In the genomic region with DNA sequence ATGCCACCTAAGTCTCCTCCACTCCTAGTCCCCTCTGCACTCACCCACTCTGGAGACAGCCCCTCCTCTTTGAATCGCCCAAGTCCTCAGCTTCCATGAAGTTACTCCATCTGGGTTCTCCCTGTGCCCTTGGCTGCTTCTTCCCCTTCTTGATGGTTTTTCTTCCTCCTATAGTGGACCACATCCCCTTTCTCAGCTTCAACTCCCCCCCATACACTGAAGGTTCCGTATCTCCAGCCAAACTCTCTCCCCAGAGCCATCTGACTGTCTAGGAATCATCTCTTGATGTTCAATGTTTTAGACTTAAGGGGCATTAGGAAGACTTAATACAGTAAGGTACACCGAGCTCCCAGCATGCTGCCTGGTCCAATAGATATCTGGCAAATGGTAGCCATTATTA, we compare ENCODE assay signal across 25 cellular contexts. TPM values are rescaled to one million over a fixed set of nuclear protein-coding genes. Genes with fewer than 3 reads are reported as not detected.
DNase-seq lines count a peak whose midpoint lies in the region; ATAC-seq and TF ChIP-seq lines count a peak whose summit lies in the region.
"Had no signal": no experiment of that assay in that cellular context is flagged by ENCODE, and none has a peak within 500 bp of the region (broad histone marks: within the 10 kb centered on the region; RNA-seq: fewer than 3 reads in every experiment).

No MANE protein-coding gene starts in this region.

- H3K27me3 Mint-ChIP-seq in endothelial cell (ENCODE audit: unreplicated experiment) (peaks cover 11% of the 10 kb centered on the region), type B pancreatic cell (peaks cover 4% of the 10 kb centered on the region)
- H3K27me3 Mint-ChIP-seq: activated B cell treated with CpG ODN at 0.5 μM for 24 hours; activated CD8-positive, alpha-beta T cell treated with anti-CD3 and anti-CD28 coated beads for 36 hours; CD4-positive, alpha-beta memory T cell had no signal

- no peak overlapping the region for H3K27ac ChIP-seq in left ventricle myocardium inferior (replicated peaks)
- H3K27ac ChIP-seq: parathyroid adenoma, PC-9, sigmoid colon, SJSA1, upper lobe of left lung had no signal

- no peaks in the 10 kb centered on the region for H3K27me3 ChIP-seq in left ventricle myocardium inferior (ENCODE audit: low read depth)
- H3K27me3 ChIP-seq: sigmoid colon, SJSA1, upper lobe of left lung had no signal

- H3K4me3 ChIP-seq in left ventricle myocardium inferior (no peak overlapping the region), NB4 (ENCODE audit: low read depth, low read length) (no peak overlapping the region)
- H3K4me3 ChIP-seq: HAP-1, PC-9, sigmoid colon, SJSA1, upper lobe of left lung had no signal

- peak overlapping the region; percentile 38 for H3K4me3 Mint-ChIP-seq in endothelial cell (ENCODE audit: unreplicated experiment)
- H3K4me3 Mint-ChIP-seq in type B pancreatic cell: no peak overlapping the region
- H3K4me3 Mint-ChIP-seq: activated B cell treated with CpG ODN at 0.5 μM for 24 hours; activated CD8-positive, alpha-beta T cell treated with anti-CD3 and anti-CD28 coated beads for 36 hours; nephron had no signal

- TF ChIP-seq CTCF in left ventricle myocardium inferior (IDR thresholded peaks at IDR 0.05; ENCODE audit: borderline replicate concordance) (no peak), NB4 (IDR thresholded peaks at IDR 0.05; ENCODE audit: low read depth, low read length) (no peak), endothelial cell (IDR thresholded peaks at IDR 0.05; ENCODE audit: unreplicated experiment) (no peak), type B pancreatic cell (conservative IDR thresholded peaks at IDR 0.05) (no peak)

- H3K36me3 Mint-ChIP-seq in endothelial cell (ENCODE audit: low read depth, unreplicated experiment): peaks cover 24% of the 10 kb centered on the region
- H3K36me3 Mint-ChIP-seq in type B pancreatic cell: peaks cover 6% of the 10 kb centered on the region
- H3K36me3 Mint-ChIP-seq: CD4-positive, alpha-beta memory T cell had no signal

- no peaks in the 10 kb centered on the region for H3K9me3 ChIP-seq in left ventricle myocardium inferior (replicated peaks)
- H3K9me3 ChIP-seq: HAP-1, sigmoid colon, SJSA1, upper lobe of left lung had no signal

- ATAC-seq in Right ventricle myocardium superior (ENCODE audit: poor library complexity) (peak; percentile 40), left colon (no peak)
- ATAC-seq: activated CD8-positive, alpha-beta T cell treated with anti-CD3 and anti-CD28 coated beads for 36 hours had no signal

- TF ChIP-seq POLR2A in NB4 (IDR thresholded peaks at IDR 0.05; ENCODE audit: extremely low read depth, insufficient read length): no peak

- peaks cover 19% of the 10 kb centered on the region for H3K4me1 Mint-ChIP-seq in endothelial cell (ENCODE audit: unreplicated experiment)
- H3K4me1 Mint-ChIP-seq in type B pancreatic cell (ENCODE audit: unreplicated experiment): peaks cover 6% of the 10 kb centered on the region
- H3K4me1 Mint-ChIP-seq: activated B cell treated with CpG ODN at 0.5 μM for 24 hours had no signal

- DNase-seq in Right ventricle myocardium superior (no peak), left ventricle myocardium inferior (no peak), NB4 (ENCODE audit: low read depth) (peak; percentile 28), endothelial cell (ENCODE audit: low spot score) (no peak), type B pancreatic cell (ENCODE audit: extremely low spot score, unreplicated experiment) (no peak), left colon (no peak), cerebellum (ENCODE audit: low spot score) (no peak), NCI-H1436 treated with DMSO at 0.1 percent for 48 hours (lab: John Stamatoyannopoulos, UW) (no peak)
- DNase-seq: activated B cell treated with CpG ODN at 0.5 μM for 24 hours; activated CD8-positive, alpha-beta T cell treated with anti-CD3 and anti-CD28 coated beads for 36 hours; activated T-cell treated with anti-CD3 and anti-CD28 coated beads for 4 hours; CD4-positive, alpha-beta memory T cell; NCI-H187; NCI-H774; PC-9; sigmoid colon; stimulated activated CD4-positive, alpha-beta T cell treated with anti-CD3 and anti-CD28 coated beads, Interleukin-15, amount 100 ng/mL, for 24 hours; upper lobe of left lung had no signal

- no peak overlapping the region for H3K27ac Mint-ChIP-seq in endothelial cell (ENCODE audit: unreplicated experiment)
- H3K27ac Mint-ChIP-seq in type B pancreatic cell: peak overlapping the region; percentile 17
- H3K27ac Mint-ChIP-seq: activated B cell treated with CpG ODN at 0.5 μM for 24 hours; activated CD8-positive, alpha-beta T cell treated with anti-CD3 and anti-CD28 coated beads for 36 hours; nephron had no signal

- H3K9me3 Mint-ChIP-seq in endothelial cell (ENCODE audit: unreplicated experiment) (no peaks in the 10 kb centered on the region), type B pancreatic cell (no peaks in the 10 kb centered on the region)
- H3K9me3 Mint-ChIP-seq: activated B cell treated with CpG ODN at 0.5 μM for 24 hours; activated CD8-positive, alpha-beta T cell treated with anti-CD3 and anti-CD28 coated beads for 36 hours; CD4-positive, alpha-beta memory T cell; nephron had no signal

- intact Hi-C loops in Right ventricle myocardium superior (cut with DNase I) (no loop called here), left ventricle myocardium inferior (cut with micrococcal nuclease) (no loop called here), left colon (cut with DNase I, micrococcal nuclease) (no loop called here)

- peaks cover 5% of the 10 kb centered on the region for H3K36me3 ChIP-seq in left ventricle myocardium inferior
- H3K36me3 ChIP-seq: HAP-1, SJSA1, upper lobe of left lung had no signal

- H3K4me1 ChIP-seq in left ventricle myocardium inferior: peaks cover 7% of the 10 kb centered on the region
- H3K4me1 ChIP-seq: HAP-1, parathyroid adenoma, sigmoid colon, SJSA1, upper lobe of left lung had no signal

RNA-seq across cellular contexts. Expression of a gene that starts 39.6 kb away (rescaled TPM):
- total RNA-seq in Right ventricle myocardium superior: not detected
- total RNA-seq in left ventricle myocardium inferior: not detected
- total RNA-seq in endothelial cell (ENCODE audit: unreplicated experiment): 3.7 TPM
- 0.71 and 0.97 TPM in 2 replicates for total RNA-seq in type B pancreatic cell (ENCODE audit: low replicate concordance)
- 1 to 10 TPM; 1.5 to 2.2 TPM for total RNA-seq in left colon
- total RNA-seq in cerebellum: not detected
- total RNA-seq: activated CD8-positive, alpha-beta T cell treated with anti-CD3 and anti-CD28 coated beads for 36 hours; CD4-positive, alpha-beta memory T cell; fibroblast of lung; glomerular endothelial cell; PC-9; sigmoid colon; SJSA1; T-helper 2 cell treated with Interferon-gamma antibody and Interleukin-4, amounts not matched to agents 100 ng/mL and 5 ng/mL, for 36 hours; upper lobe of left lung had no signal
